14 cellular contexts compared by ENCODE assay signal in genomic region chr7:48637382-48637781, GRCh38.
A peak's percentile ranks its signal among the peaks of the same experiment; 100 is the strongest.
DNase-seq lines count a peak whose midpoint lies in the region; ATAC-seq, FAIRE-seq and TF ChIP-seq lines count a peak whose summit lies in the region.
"Had no signal": no experiment of that assay in that cellular context is flagged by ENCODE, and none has a peak within 500 bp of the region (broad histone marks: within the 10 kb centered on the region; RNA-seq: fewer than 3 reads in every experiment).

No MANE protein-coding gene starts in this region.

- no peak overlapping the region for H2AFZ ChIP-seq in astrocyte (ENCODE audit: low read depth, low read length)
- H2AFZ ChIP-seq in smooth muscle cell (ENCODE audit: low read depth) = no peak overlapping the region

- no peaks in the 10 kb centered on the region for H3F3A ChIP-seq in smooth muscle cell (ENCODE audit: low read depth)

- peak overlapping the region; percentile 17 for H3K27ac ChIP-seq in astrocyte (ENCODE audit: low read depth, low read length)
- peak overlapping the region; percentile 75 for H3K27ac ChIP-seq in smooth muscle cell (ENCODE audit: low read depth)
- H3K27ac ChIP-seq: uterus had no signal

- H3K27ac Mint-ChIP-seq in T-helper 1 cell treated with Interleukin-12 subunit alpha and Interleukin-12 subunit beta and Interleukin-4 antibody, amounts not matched to agents 30 μg/mL and 1 μg/mL, for 36 hours = peak overlapping the region; percentile 31
- peak overlapping the region; percentile 68 for H3K27ac Mint-ChIP-seq in astrocyte (ENCODE audit: unreplicated experiment)
- H3K27ac Mint-ChIP-seq: activated T-helper 17 cell treated with anti-CD3 and anti-CD28 coated beads, Interleukin-2, amount 50 U/mL, for 72 hours had no signal

- no peak overlapping the region for H3K4me3 Mint-ChIP-seq in T-helper 1 cell treated with Interleukin-12 subunit alpha and Interleukin-12 subunit beta and Interleukin-4 antibody, amounts not matched to agents 30 μg/mL and 1 μg/mL, for 36 hours
- H3K4me3 Mint-ChIP-seq in astrocyte (ENCODE audit: unreplicated experiment) = no peak overlapping the region
- H3K4me3 Mint-ChIP-seq: activated T-helper 17 cell treated with anti-CD3 and anti-CD28 coated beads, Interleukin-2, amount 50 U/mL, for 72 hours had no signal

- no peaks in the 10 kb centered on the region for H4K20me1 ChIP-seq in astrocyte (ENCODE audit: insufficient read depth, low read length)
- H4K20me1 ChIP-seq in smooth muscle cell (ENCODE audit: low read depth) = no peaks in the 10 kb centered on the region

- H3K79me2 ChIP-seq in astrocyte (ENCODE audit: insufficient read depth, low read length) (no peaks in the 10 kb centered on the region), smooth muscle cell (ENCODE audit: low read depth) (no peaks in the 10 kb centered on the region)

- H3K27me3 ChIP-seq in astrocyte (ENCODE audit: insufficient read depth, low read length) = no peaks in the 10 kb centered on the region
- peaks cover 7% of the 10 kb centered on the region for H3K27me3 ChIP-seq in smooth muscle cell (ENCODE audit: low read depth)
- H3K27me3 ChIP-seq: heart right ventricle, uterus had no signal

- H3K4me3 ChIP-seq in astrocyte (ENCODE audit: insufficient read depth, low read depth, low read length) (no peak overlapping the region), smooth muscle cell (no peak overlapping the region)
- H3K4me3 ChIP-seq: heart right ventricle, uterus had no signal

- H3K4me1 Mint-ChIP-seq in T-helper 1 cell treated with Interleukin-12 subunit alpha and Interleukin-12 subunit beta and Interleukin-4 antibody, amounts not matched to agents 30 μg/mL and 1 μg/mL, for 36 hours (ENCODE audit: low read depth) = peaks cover 19% of the 10 kb centered on the region
- H3K4me1 Mint-ChIP-seq in astrocyte (ENCODE audit: low read depth, unreplicated experiment) = peaks cover 18% of the 10 kb centered on the region
- H3K4me1 Mint-ChIP-seq: activated T-helper 17 cell treated with anti-CD3 and anti-CD28 coated beads, Interleukin-2, amount 50 U/mL, for 72 hours had no signal

- peaks cover 14% of the 10 kb centered on the region for H3K4me1 ChIP-seq in astrocyte (ENCODE audit: insufficient read depth, low read length)
- H3K4me1 ChIP-seq in smooth muscle cell (ENCODE audit: low read depth) = peaks cover 5% of the 10 kb centered on the region
- H3K4me1 ChIP-seq: uterus had no signal

- no peak for ATAC-seq in GM21515 (IDR thresholded peaks at IDR 0.05; ENCODE audit: unreplicated experiment)
- ATAC-seq: activated T-helper 17 cell treated with anti-CD3 and anti-CD28 coated beads, Interleukin-2, amount 50 U/mL, for 72 hours had no signal

- no peaks in the 10 kb centered on the region for H3K27me3 Mint-ChIP-seq in T-helper 1 cell treated with Interleukin-12 subunit alpha and Interleukin-12 subunit beta and Interleukin-4 antibody, amounts not matched to agents 30 μg/mL and 1 μg/mL, for 36 hours (ENCODE audit: low read depth)
- H3K27me3 Mint-ChIP-seq in astrocyte (ENCODE audit: low read depth, unreplicated experiment) = no peaks in the 10 kb centered on the region
- H3K27me3 Mint-ChIP-seq: activated T-helper 17 cell treated with anti-CD3 and anti-CD28 coated beads, Interleukin-2, amount 50 U/mL, for 72 hours had no signal

- no peaks in the 10 kb centered on the region for H3K9me3 ChIP-seq in astrocyte (ENCODE audit: insufficient read depth, low read depth, low read length)
- no peaks in the 10 kb centered on the region for H3K9me3 ChIP-seq in smooth muscle cell (replicated peaks; ENCODE audit: low read depth)
- H3K9me3 ChIP-seq: heart right ventricle, uterus had no signal

- TF ChIP-seq CTCF in astrocyte (IDR thresholded peaks at IDR 0.05; ENCODE audit: insufficient read depth, low read depth, low read length) (no peak), smooth muscle cell (IDR thresholded peaks at IDR 0.05; ENCODE audit: borderline replicate concordance, insufficient read depth, poor library complexity, severe bottlenecking) (no peak)

- no peaks in the 10 kb centered on the region for H3K9me3 Mint-ChIP-seq in T-helper 1 cell treated with Interleukin-12 subunit alpha and Interleukin-12 subunit beta and Interleukin-4 antibody, amounts not matched to agents 30 μg/mL and 1 μg/mL, for 36 hours
- no peaks in the 10 kb centered on the region for H3K9me3 Mint-ChIP-seq in astrocyte (ENCODE audit: unreplicated experiment)
- H3K9me3 Mint-ChIP-seq: activated T-helper 17 cell treated with anti-CD3 and anti-CD28 coated beads, Interleukin-2, amount 50 U/mL, for 72 hours had no signal

- H3K36me3 Mint-ChIP-seq in T-helper 1 cell treated with Interleukin-12 subunit alpha and Interleukin-12 subunit beta and Interleukin-4 antibody, amounts not matched to agents 30 μg/mL and 1 μg/mL, for 36 hours (ENCODE audit: low read depth) = no peaks in the 10 kb centered on the region
- no peaks in the 10 kb centered on the region for H3K36me3 Mint-ChIP-seq in astrocyte (ENCODE audit: low read depth, unreplicated experiment)

- WGBS in smooth muscle cell (ENCODE audit: low lambda C conversion rate) = 31% methylated on average over 1 of the region's 1 CpG

- no peak overlapping the region for H3K9ac ChIP-seq in astrocyte (ENCODE audit: low read length)
- H3K9ac ChIP-seq in smooth muscle cell (ENCODE audit: low read depth) = no peak overlapping the region

- FAIRE-seq in astrocyte (lab: Jason Lieb, UNC) = no peak

- H3K4me2 ChIP-seq in astrocyte (ENCODE audit: low read length) (peak overlapping the region; percentile 19), smooth muscle cell (no peak overlapping the region)

- DNase-seq in T-helper 1 cell = no peak
- DNase-seq in NCI-H128 (lab: John Stamatoyannopoulos, UW; ENCODE audit: unreplicated experiment) = peak; percentile 18
- DNase-seq in astrocyte (ENCODE audit: low read depth) = peak; percentile 31
- no peak for DNase-seq in smooth muscle cell (lab: John Stamatoyannopoulos, UW; ENCODE audit: unreplicated experiment)
- DNase-seq in medulla oblongata (ENCODE audit: extremely low spot score) = no peak
- DNase-seq in 8988T = no peak
- DNase-seq: activated CD4-positive, alpha-beta T cell treated with anti-CD3 and anti-CD28 coated beads for 48 hours; MV-4-11; stimulated activated CD8-positive, alpha-beta memory T cell treated with anti-CD3 and anti-CD28 coated beads, Interleukin-4, amount 100 ng/mL, for 48 hours; uterus had no signal

- H3K36me3 ChIP-seq in astrocyte (ENCODE audit: insufficient read depth, low read length) = no peaks in the 10 kb centered on the region
- H3K36me3 ChIP-seq in smooth muscle cell (ENCODE audit: low read depth) = no peaks in the 10 kb centered on the region
- H3K36me3 ChIP-seq: heart right ventricle, uterus had no signal

Comparison
In these comparisons a context has a peak if more than half of its experiments do, and no peak if none do; other contexts are left out.
1. DNase-seq: peak in NCI-H128 (single experiment) and astrocyte (single experiment); none in T-helper 1 cell (0 of 5), smooth muscle cell (single experiment), medulla oblongata (single experiment) and 8988T (single experiment).